Comparison of ENCODE assay signal across 9 cellular contexts in the genomic region with DNA sequence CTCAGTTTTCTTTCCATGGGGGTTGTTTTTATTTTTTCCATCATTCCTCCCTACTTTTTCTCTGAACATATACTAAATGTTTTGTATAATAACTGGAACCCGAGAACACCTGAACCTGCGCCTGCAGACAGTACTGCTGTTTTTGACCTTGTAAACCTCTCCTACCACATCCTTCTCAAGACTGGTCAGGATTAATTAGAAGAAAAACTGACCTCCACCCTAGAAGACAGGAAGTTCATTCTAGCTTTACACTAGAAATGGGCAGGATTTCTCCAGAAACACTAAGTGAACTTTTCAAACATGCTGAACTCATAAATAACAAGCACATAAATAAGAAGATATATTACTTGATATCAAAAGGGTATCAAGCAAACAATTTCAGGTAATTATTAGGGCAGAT. TPM values are rescaled to one million over a fixed set of nuclear protein-coding genes. Genes with fewer than 3 reads are reported as not detected.
DNase-seq lines count a peak whose midpoint lies in the region; ATAC-seq and TF ChIP-seq lines count a peak whose summit lies in the region.
"Had no signal": no experiment of that assay in that cellular context is flagged by ENCODE, and none has a peak within 500 bp of the region (broad histone marks: within the 10 kb centered on the region; RNA-seq: fewer than 3 reads in every experiment).

No MANE protein-coding gene starts in this region.

- H3K27me3 ChIP-seq in DOHH2 (ENCODE audit: control insufficient read depth, low read length) (no peaks in the 10 kb centered on the region), MG63 (no peaks in the 10 kb centered on the region), gastrocnemius medialis (no peaks in the 10 kb centered on the region), adrenal gland (no peaks in the 10 kb centered on the region)

- H3K9me3 ChIP-seq in DOHH2 (ENCODE audit: control insufficient read depth, insufficient read depth, low read length) (no peaks in the 10 kb centered on the region), MG63 (no peaks in the 10 kb centered on the region), gastrocnemius medialis (no peaks in the 10 kb centered on the region), adrenal gland (replicated peaks in 1 of 3) (no peaks in the 10 kb centered on the region)

- H3F3A ChIP-seq in DOHH2 (ENCODE audit: control insufficient read depth, insufficient read depth) = peaks cover 12% of the 10 kb centered on the region

- peaks cover 15% of the 10 kb centered on the region for H4K20me1 ChIP-seq in DOHH2 (ENCODE audit: control insufficient read depth, insufficient read depth, low read depth, low read length)

- peaks cover 41% of the 10 kb centered on the region for H3K79me2 ChIP-seq in DOHH2 (ENCODE audit: control insufficient read depth, low read length)

- 29 to 66% (median 54%) methylated on average over 2 of the region's 2 CpGs for WGBS in adrenal gland, 4 donors

- peak overlapping the region; percentile 47 for H3K4me3 ChIP-seq in DOHH2 (ENCODE audit: low read length)
- peak overlapping the region; percentile 23; the same call in 1 of the 2 replicates for H3K4me3 ChIP-seq in MG63
- H3K4me3 ChIP-seq in gastrocnemius medialis = peak overlapping the region in 2 of 4 donors; percentile 19 to 80
- H3K4me3 ChIP-seq in adrenal gland = no peak overlapping the region
- H3K4me3 ChIP-seq: lung had no signal

- peaks cover 3% of the 10 kb centered on the region for H3K36me3 Mint-ChIP-seq in activated naive CD8-positive, alpha-beta T cell treated with anti-CD3 and anti-CD28 coated beads, Interleukin-2, amount 50 U/mL, for 24 hours (ENCODE audit: low read depth)
- no peaks in the 10 kb centered on the region for H3K36me3 Mint-ChIP-seq in neural crest cell (ENCODE audit: low read depth)

- H3K4me1 ChIP-seq in DOHH2 (ENCODE audit: control insufficient read depth, low read length) (peaks cover 78% of the 10 kb centered on the region), gastrocnemius medialis (peaks cover 31 to 38% of the 10 kb centered on the region in 2 donors), adrenal gland (replicated peaks in 1 of 2) (peaks cover 6 to 19% of the 10 kb centered on the region in 2 donors)

- H3K4me3 Mint-ChIP-seq in activated naive CD8-positive, alpha-beta T cell treated with anti-CD3 and anti-CD28 coated beads, Interleukin-2, amount 50 U/mL, for 24 hours = peak overlapping the region; percentile 95
- H3K4me3 Mint-ChIP-seq in neural crest cell = peak overlapping the region; percentile 99

- in situ Hi-C loops in gastrocnemius medialis (cut with MboI; ENCODE audit: low sequenced_read_pairs in 4 of 4) = no loop called here

- H3K4me2 ChIP-seq in DOHH2 (ENCODE audit: low read length) = peak overlapping the region; percentile 58

- H3K27ac ChIP-seq in DOHH2 (ENCODE audit: low read depth, low read length) (peak overlapping the region; percentile 36), gastrocnemius medialis (peak overlapping the region in 2 of 4 donors; percentile 55 to 91), adrenal gland (no peak overlapping the region)

- H3K27ac Mint-ChIP-seq in activated naive CD8-positive, alpha-beta T cell treated with anti-CD3 and anti-CD28 coated beads, Interleukin-2, amount 50 U/mL, for 24 hours = peak overlapping the region; percentile 90
- no peak overlapping the region for H3K27ac Mint-ChIP-seq in neural crest cell (ENCODE audit: unreplicated experiment)

- intact Hi-C loops in gastrocnemius medialis (cut with DNase I; ENCODE audit: low total_unique reads) (loop anchor here (1.0 to 5.0 kb wide), 4 partner anchors 46 to 192 kb away; a partner anchor contains a TSS), adrenal gland (cut with DNase I) (loop anchor here in 1 of 2 donors (10.0 kb wide), 1 partner anchor 160 kb away; no protein-coding TSS in a partner anchor)

- no peak for TF ChIP-seq CTCF in DOHH2 (IDR thresholded peaks at IDR 0.05; ENCODE audit: low read depth, low read length, poor library complexity, severe bottlenecking)
- TF ChIP-seq CTCF in neural crest cell (conservative IDR thresholded peaks at IDR 0.05) = no peak
- no peak for TF ChIP-seq CTCF in gastrocnemius medialis (IDR thresholded peaks at IDR 0.05 in 4 of 5, conservative IDR thresholded peaks at IDR 0.05 in 1 of 5)
- no peak for TF ChIP-seq CTCF in adrenal gland (IDR thresholded peaks at IDR 0.05)

- TF ChIP-seq POLR2A in gastrocnemius medialis (IDR thresholded peaks at IDR 0.05) = no peak
- TF ChIP-seq POLR2A in adrenal gland (IDR thresholded peaks at IDR 0.05) = no peak

- no peak for ATAC-seq in activated naive CD8-positive, alpha-beta T cell treated with anti-CD3 and anti-CD28 coated beads, Interleukin-2, amount 50 U/mL, for 24 hours
- ATAC-seq in GM19467 (IDR thresholded peaks at IDR 0.05; ENCODE audit: unreplicated experiment) = no peak
- ATAC-seq in gastrocnemius medialis = no peak

- H3K9me2 ChIP-seq in DOHH2 (replicated peaks; ENCODE audit: control insufficient read depth, low read length) = no peaks in the 10 kb centered on the region

- H3K36me3 ChIP-seq in DOHH2 (ENCODE audit: control insufficient read depth, low read length) (peaks cover 4% of the 10 kb centered on the region; the same call in 1 of the 2 replicates), MG63 (no peaks in the 10 kb centered on the region), gastrocnemius medialis (no peaks in the 10 kb centered on the region), adrenal gland (replicated peaks in 1 of 2) (no peaks in the 10 kb centered on the region)

- no peak for DNase-seq in MG63
- no peak for DNase-seq in activated naive CD8-positive, alpha-beta T cell treated with anti-CD3 and anti-CD28 coated beads, Interleukin-2, amount 50 U/mL, for 24 hours
- DNase-seq in neural crest cell (ENCODE audit: low read depth, low spot score) = no peak
- DNase-seq in gastrocnemius medialis = no peak
- DNase-seq in adrenal gland = no peak
- DNase-seq: cortex of kidney had no signal

- peaks cover 4% of the 10 kb centered on the region for H3K9me3 Mint-ChIP-seq in activated naive CD8-positive, alpha-beta T cell treated with anti-CD3 and anti-CD28 coated beads, Interleukin-2, amount 50 U/mL, for 24 hours
- no peaks in the 10 kb centered on the region for H3K9me3 Mint-ChIP-seq in neural crest cell

- H3K4me1 Mint-ChIP-seq in activated naive CD8-positive, alpha-beta T cell treated with anti-CD3 and anti-CD28 coated beads, Interleukin-2, amount 50 U/mL, for 24 hours = peaks cover 40% of the 10 kb centered on the region
- H3K4me1 Mint-ChIP-seq in neural crest cell = peaks cover 23% of the 10 kb centered on the region

- H3K27me3 Mint-ChIP-seq in activated naive CD8-positive, alpha-beta T cell treated with anti-CD3 and anti-CD28 coated beads, Interleukin-2, amount 50 U/mL, for 24 hours = peaks cover 2% of the 10 kb centered on the region
- H3K27me3 Mint-ChIP-seq in neural crest cell (ENCODE audit: low read depth) = peaks cover 3% of the 10 kb centered on the region

RNA-seq across cellular contexts. Expression of a gene that starts 0.8 kb away (rescaled TPM):
- 19.6 and 24.8 TPM in 2 replicates for total RNA-seq in MG63 (2014; rRNA removed; shearing (Covaris generic); ENCODE audit: low replicate concordance)
- 62.3 and 73.7 TPM in 2 replicates for total RNA-seq in neural crest cell
- 100 to 1,000 TPM in 1 of 4 donors, 10 to 100 TPM in 3; 26.9 to 147 (median 72.0) TPM for total RNA-seq in gastrocnemius medialis
- total RNA-seq in adrenal gland = 10 to 100 TPM; 14.1 to 27.1 (median 19.2) TPM
- polyA plus RNA-seq in adrenal gland = 10 to 100 TPM in 1 of 3 donors, 1 to 10 TPM in 2; 3.8 to 14.7 (median 4.3) TPM

Comparison
In these comparisons a context has a peak if more than half of its experiments do, and no peak if none do; other contexts are left out.
1. H3K4me3 ChIP-seq: peak in DOHH2 (single experiment) and MG63 (single experiment); none in adrenal gland (0 of 4).